8 cellular contexts compared by ENCODE assay signal in genomic region chr1:228647523-228648444, GRCh38.
DNase-seq lines count a peak whose midpoint lies in the region; ATAC-seq and TF ChIP-seq lines count a peak whose summit lies in the region.

No MANE protein-coding gene starts in this region.

- H3K4me1 ChIP-seq in KMS-11 (ENCODE audit: low read depth, poor library complexity, severe bottlenecking): peaks cover 18% of the 10 kb centered on the region
- peaks cover 6 to 23% of the 10 kb centered on the region in 2 donors for H3K4me1 ChIP-seq in left lung

- H4K20me1 ChIP-seq in KMS-11 (ENCODE audit: insufficient read depth): no peaks in the 10 kb centered on the region

- peaks cover 18% of the 10 kb centered on the region; the same call in 1 of the 2 replicates for H3K79me2 ChIP-seq in KMS-11 (ENCODE audit: insufficient read depth, low read depth)

- H2AFZ ChIP-seq in KMS-11 (ENCODE audit: low read depth): peak overlapping the region; percentile 90

- H3K4me1 Mint-ChIP-seq in central memory CD8-positive, alpha-beta T cell: peaks cover 27% of the 10 kb centered on the region
- H3K4me1 Mint-ChIP-seq in stimulated activated naive CD8-positive, alpha-beta T cell treated with anti-CD3 and anti-CD28 coated beads, Interleukin-15, amount 100 ng/mL, for 72 hours: peaks cover 34% of the 10 kb centered on the region

- peak; percentile 38 for ATAC-seq in central memory CD8-positive, alpha-beta T cell (replicated peaks; ENCODE audit: extremely low read depth, poor library complexity, severe bottlenecking)
- peak; percentile 86 for ATAC-seq in left lung
- peak; percentile 57 for ATAC-seq in stimulated activated naive CD8-positive, alpha-beta T cell treated with anti-CD3 and anti-CD28 coated beads, Interleukin-15, amount 100 ng/mL, for 72 hours
- ATAC-seq in GM21717 (IDR thresholded peaks at IDR 0.05; ENCODE audit: unreplicated experiment): no peak
- no peak for ATAC-seq in HG03097 (IDR thresholded peaks at IDR 0.05; ENCODE audit: low FRiP score, unreplicated experiment)

- no peaks in the 10 kb centered on the region for H3K36me3 ChIP-seq in KMS-11 (ENCODE audit: insufficient read depth)
- no peaks in the 10 kb centered on the region for H3K36me3 ChIP-seq in left lung

- no peaks in the 10 kb centered on the region for H3K9me3 ChIP-seq in left lung

- H3K27me3 ChIP-seq in KMS-11 (ENCODE audit: insufficient read depth, low read depth) (no peaks in the 10 kb centered on the region), left lung (peaks cover 40 to 62% of the 10 kb centered on the region in 2 donors)

- no peak overlapping the region for H3K4me3 ChIP-seq in KMS-11 (IDR thresholded peaks at IDR 0.05; ENCODE audit: insufficient read depth, low read depth, low read length)
- peak overlapping the region; percentile 32 to 38 for H3K4me3 ChIP-seq in left lung

- H3K4me3 Mint-ChIP-seq in central memory CD8-positive, alpha-beta T cell: peak overlapping the region; percentile 78
- H3K4me3 Mint-ChIP-seq in stimulated activated naive CD8-positive, alpha-beta T cell treated with anti-CD3 and anti-CD28 coated beads, Interleukin-15, amount 100 ng/mL, for 72 hours: peak overlapping the region; percentile 85 to 96

- peaks cover 6% of the 10 kb centered on the region for H3K36me3 Mint-ChIP-seq in central memory CD8-positive, alpha-beta T cell (ENCODE audit: insufficient read depth)

- DNase-seq in Daoy (ENCODE audit: low read depth): peak; percentile 82
- peak; percentile 40 for DNase-seq in SIG-M5 (lab: John Stamatoyannopoulos, UW)
- no peak for DNase-seq in central memory CD8-positive, alpha-beta T cell (ENCODE audit: low spot score in 2 of 2)
- DNase-seq in left lung: peak; percentile 50 to 81
- peak; percentile 11 to 23 for DNase-seq in stimulated activated naive CD8-positive, alpha-beta T cell treated with anti-CD3 and anti-CD28 coated beads, Interleukin-15, amount 100 ng/mL, for 72 hours

- H3K9ac ChIP-seq in KMS-11: peak overlapping the region; percentile 57; the same call in 1 of the 2 replicates

- H3K27ac ChIP-seq in KMS-11 (peak overlapping the region; percentile 59), left lung (peak overlapping the region in 1 of 2 donors; percentile 37)

- H3K27me3 Mint-ChIP-seq in central memory CD8-positive, alpha-beta T cell: peaks cover 64% of the 10 kb centered on the region
- peaks cover 58% of the 10 kb centered on the region for H3K27me3 Mint-ChIP-seq in stimulated activated naive CD8-positive, alpha-beta T cell treated with anti-CD3 and anti-CD28 coated beads, Interleukin-15, amount 100 ng/mL, for 72 hours

- intact Hi-C loops in left lung (cut with DNase I): no loop called here

- peak overlapping the region; percentile 46 for H3K27ac Mint-ChIP-seq in central memory CD8-positive, alpha-beta T cell (ENCODE audit: low read depth)
- no peak overlapping the region for H3K27ac Mint-ChIP-seq in stimulated activated naive CD8-positive, alpha-beta T cell treated with anti-CD3 and anti-CD28 coated beads, Interleukin-15, amount 100 ng/mL, for 72 hours

- peak overlapping the region; percentile 96 for H3K4me2 ChIP-seq in KMS-11

- TF ChIP-seq CTCF in KMS-11 (conservative IDR thresholded peaks at IDR 0.05; ENCODE audit: low read depth, low read length) (no peak), left lung (IDR thresholded peaks at IDR 0.05) (no peak)

- H3K9me3 Mint-ChIP-seq in central memory CD8-positive, alpha-beta T cell: no peaks in the 10 kb centered on the region
- H3K9me3 Mint-ChIP-seq in stimulated activated naive CD8-positive, alpha-beta T cell treated with anti-CD3 and anti-CD28 coated beads, Interleukin-15, amount 100 ng/mL, for 72 hours: no peaks in the 10 kb centered on the region

Comparison
In these comparisons a context has a peak if more than half of its experiments do, and no peak if none do; other contexts are left out.
1. DNase-seq: peak in Daoy (single experiment), SIG-M5 (single experiment), left lung (2 of 2) and stimulated activated naive CD8-positive, alpha-beta T cell treated with anti-CD3 and anti-CD28 coated beads, Interleukin-15, amount 100 ng/mL, for 72 hours (2 of 2); none in central memory CD8-positive, alpha-beta T cell (0 of 2).
2. ATAC-seq: peak in central memory CD8-positive, alpha-beta T cell (single experiment), left lung (single experiment) and stimulated activated naive CD8-positive, alpha-beta T cell treated with anti-CD3 and anti-CD28 coated beads, Interleukin-15, amount 100 ng/mL, for 72 hours (single experiment); none in GM21717 (single experiment) and HG03097 (single experiment).